In the genomic region with DNA sequence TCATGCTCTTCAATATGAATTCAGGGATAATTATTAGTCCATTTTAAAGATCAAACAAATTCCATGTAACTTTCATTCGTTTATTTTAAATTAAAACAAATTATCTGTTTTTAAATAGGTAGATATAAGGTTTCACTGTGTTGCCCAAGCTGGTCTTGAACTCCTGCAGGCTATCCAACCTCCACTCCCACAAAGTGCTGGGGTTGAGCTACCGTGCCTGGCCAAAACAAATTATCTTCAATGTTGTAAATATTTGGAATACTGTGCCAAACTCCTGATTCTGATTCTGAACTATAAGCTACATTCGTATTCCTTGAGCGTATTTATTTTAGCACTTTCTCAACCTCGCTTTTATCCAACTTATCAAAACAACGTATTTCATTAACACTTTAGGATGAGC, we compare ENCODE assay signal across 18 cellular contexts. TPM values are rescaled to one million over a fixed set of nuclear protein-coding genes. Genes with fewer than 3 reads are reported as not detected.
DNase-seq lines count a peak whose midpoint lies in the region; ATAC-seq and TF ChIP-seq lines count a peak whose summit lies in the region.
"Had no signal": no experiment of that assay in that cellular context is flagged by ENCODE, and none has a peak within 500 bp of the region (broad histone marks: within the 10 kb centered on the region; RNA-seq: fewer than 3 reads in every experiment).

No MANE protein-coding gene starts in this region.

- intact Hi-C loops in esophagus muscularis mucosa (cut with DNase I) = loop anchor here (5.0 kb wide), 1 partner anchor 57 kb away; no protein-coding TSS in a partner anchor
- intact Hi-C loops in psoas muscle (cut with DNase I) = loop anchor here in 1 of 2 donors (5.0 to 10.0 kb wide), 2 partner anchors 43 to 1045 kb away; no protein-coding TSS in a partner anchor

- H3K9me3 ChIP-seq in SK-N-MC (ENCODE audit: low read depth, low read length) (no peaks in the 10 kb centered on the region), esophagus muscularis mucosa (no peaks in the 10 kb centered on the region), psoas muscle (no peaks in the 10 kb centered on the region)
- H3K9me3 ChIP-seq: BLaER1, Caco-2 had no signal

- TF ChIP-seq POLR2A in esophagus muscularis mucosa (IDR thresholded peaks at IDR 0.05; ENCODE audit: low read depth) = no peak

- no peak overlapping the region for H3K9ac ChIP-seq in SK-N-MC (ENCODE audit: insufficient read length)
- H3K9ac ChIP-seq: BLaER1 had no signal

- H3K27me3 ChIP-seq in esophagus muscularis mucosa = no peaks in the 10 kb centered on the region
- H3K27me3 ChIP-seq in psoas muscle (ENCODE audit: insufficient read depth in 3 of 3, low read length in 2 of 3) = no peaks in the 10 kb centered on the region
- H3K27me3 ChIP-seq: BLaER1 had no signal

- H3K4me3 ChIP-seq in SK-N-MC (no peak overlapping the region), esophagus muscularis mucosa (peak overlapping the region in 1 of 4 donors; percentile 9), psoas muscle (no peak overlapping the region)
- H3K4me3 ChIP-seq: BLaER1, GM23338 had no signal

- TF ChIP-seq EP300 in esophagus muscularis mucosa (IDR thresholded peaks at IDR 0.05) = no peak

- DNase-seq in SK-N-MC (ENCODE audit: low read depth, low spot score) (no peak), esophagus muscularis mucosa (ENCODE audit: extremely low spot score) (no peak), left lobe of liver (ENCODE audit: low spot score) (no peak), psoas muscle (no peak), NCI-H1105 (lab: John Stamatoyannopoulos, UW) (no peak), NCI-H510A treated with DMSO at 0.1 percent for 48 hours (lab: John Stamatoyannopoulos, UW) (no peak)
- no peak for DNase-seq in activated CD4-positive, alpha-beta T cell treated with anti-CD3 and anti-CD28 coated beads for 1 hour
- no peak for DNase-seq in activated effector memory CD4-positive, alpha-beta T cell treated with anti-CD3 and anti-CD28 coated beads, Interleukin-2, amount 50 U/mL, for 16 hours
- DNase-seq: Caco-2; CD4-positive, CD25-positive, alpha-beta regulatory T cell; CD8-positive, alpha-beta T cell; DMS153; DND-41; H9 had no signal

- H3K4me1 ChIP-seq in esophagus muscularis mucosa (peaks cover 0 to 47% (median 16%) of the 10 kb centered on the region in 4 donors), psoas muscle (no peaks in the 10 kb centered on the region)
- H3K4me1 ChIP-seq: BLaER1, Caco-2 had no signal

- peak; percentile 81 for ATAC-seq in left lobe of liver
- ATAC-seq in psoas muscle = no peak
- ATAC-seq: CD8-positive, alpha-beta T cell; GM23338; HCT116 had no signal

- no peak for TF ChIP-seq CTCF in esophagus muscularis mucosa (IDR thresholded peaks at IDR 0.05)
- no peak for TF ChIP-seq CTCF in psoas muscle (IDR thresholded peaks at IDR 0.05)

- H3K36me3 ChIP-seq in SK-N-MC (ENCODE audit: insufficient read depth, low read length) = no peaks in the 10 kb centered on the region; the same call in 1 of the 2 replicates
- H3K36me3 ChIP-seq in esophagus muscularis mucosa = peaks cover 4 to 34% (median 20%) of the 10 kb centered on the region in 4 donors
- H3K36me3 ChIP-seq in psoas muscle (ENCODE audit: insufficient read depth in 1 of 2, low read depth in 1 of 2) = peaks cover 0 to 100% of the 10 kb centered on the region in 2 donors
- H3K36me3 ChIP-seq: BLaER1 had no signal

- 0 out of 2 replicates have a peak overlapping the region, but pooled peaks have one; percentile 34 for H3K27ac ChIP-seq in SK-N-MC
- H3K27ac ChIP-seq in esophagus muscularis mucosa (replicated peaks in 1 of 4) = peak overlapping the region; percentile 40 to 67 (median 63)
- peak overlapping the region; percentile 17 for H3K27ac ChIP-seq in psoas muscle
- H3K27ac ChIP-seq: BLaER1, C4-2B had no signal

- WGBS in esophagus muscularis mucosa = 53% methylated on average over 6 of the region's 6 CpGs
- WGBS in psoas muscle, 3 donors = 84 to 92% (median 89%) methylated on average over 6 of the region's 6 CpGs

RNA-seq across cellular contexts. Expression of a gene that starts 19.6 kb away (rescaled TPM):
- total RNA-seq in esophagus muscularis mucosa (100 to 1,000 TPM in 3 of 4 donors, 10 to 100 TPM in 1; 99.2 to 153 (median 128) TPM), left lobe of liver (43.1 TPM), psoas muscle (100 to 1,000 TPM; 110 to 159 (median 116) TPM)
- polyA plus RNA-seq in psoas muscle = 10 to 100 TPM in 2 of 3 donors, 1 to 10 TPM in 1; 8.4 to 82.7 (median 33.7) TPM
